Comparison of ENCODE assay signal across 8 cellular contexts in the genomic region with DNA sequence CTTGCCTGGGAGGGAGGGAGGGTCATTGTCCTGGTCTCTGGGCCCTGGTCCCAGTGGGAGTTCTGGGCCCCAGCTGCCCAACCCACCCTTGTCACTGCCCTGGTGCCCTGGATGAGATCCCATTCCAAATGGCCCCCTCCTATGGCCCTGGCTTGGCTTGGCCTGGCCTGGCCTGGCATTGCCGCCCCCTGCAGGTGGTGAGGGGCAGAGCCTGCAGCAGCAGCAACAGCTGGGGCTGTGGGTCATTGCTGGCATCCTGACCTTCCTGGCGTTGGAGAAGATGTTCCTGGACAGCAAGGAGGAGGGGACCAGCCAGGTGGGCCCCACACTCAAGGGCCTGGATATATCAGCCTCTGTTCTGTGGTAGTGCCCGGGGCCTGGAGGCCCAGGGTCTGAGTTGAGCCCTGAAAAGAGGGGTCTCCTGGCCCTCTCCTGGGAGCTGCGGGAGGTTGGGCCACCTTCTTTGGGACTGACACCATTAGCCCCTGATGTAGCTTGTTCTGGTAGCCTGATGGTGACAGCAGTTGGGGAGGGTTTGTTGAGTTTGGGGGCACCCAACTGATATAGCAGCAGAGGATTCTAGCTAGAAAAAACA. TPM values are rescaled to one million over a fixed set of nuclear protein-coding genes. Genes with fewer than 3 reads are reported as not detected.
A peak's percentile ranks its signal among the peaks of the same experiment; 100 is the strongest.
DNase-seq lines count a peak whose midpoint lies in the region; ATAC-seq and TF ChIP-seq lines count a peak whose summit lies in the region.

No MANE protein-coding gene starts in this region.

- H3K4me1 ChIP-seq in CD4-positive, alpha-beta memory T cell (ENCODE audit: insufficient read depth, low read length), result peaks cover 21% of the 10 kb centered on the region
- peaks cover 36 to 51% of the 10 kb centered on the region in 2 experiments for H3K4me1 ChIP-seq in HCT116 (ENCODE audit: control insufficient read depth in 1 of 2, insufficient read depth in 2 of 2, low read length in 2 of 2)

- H3K36me3 Mint-ChIP-seq in CD4-positive, alpha-beta memory T cell, result peaks cover 8 to 23% of the 10 kb centered on the region in 2 donors
- H3K36me3 Mint-ChIP-seq in neural crest cell (ENCODE audit: low read depth), result peaks cover 6% of the 10 kb centered on the region

- POLR2A ChIA-PET in CD4-positive, alpha-beta memory T cell (lab: Charles Lee; ENCODE audit: partially characterized antibody), result interaction anchor here (1.2 to 9.1 kb wide), 9 partner anchors 9 to 353 kb away, joined by 3 to 86 read pairs (median 6); a partner anchor contains a TSS
- POLR2A ChIA-PET in HCT116 (lab: Charles Lee), result interaction anchor here (1.0 kb wide), 1 partner anchor 35 kb away, joined by 3 read pairs; no protein-coding TSS in a partner anchor

- no peak overlapping the region for H3K4me3 Mint-ChIP-seq in CD4-positive, alpha-beta memory T cell
- H3K4me3 Mint-ChIP-seq in neural crest cell, result peak overlapping the region; percentile 68

- no peak overlapping the region for H3K27ac ChIP-seq in CD4-positive, alpha-beta memory T cell (ENCODE audit: low read depth, low read length)
- H3K27ac ChIP-seq in HCT116 (ENCODE audit: low read depth, low read length), result no peak overlapping the region
- H3K27ac ChIP-seq in VCaP, result no peak overlapping the region

- H3K9me2 ChIP-seq in HCT116 (ENCODE audit: insufficient read depth), result no peaks in the 10 kb centered on the region

- TF ChIP-seq RAD21 in HCT116 (IDR thresholded peaks at IDR 0.05; ENCODE audit: low read depth), result peak; percentile 48; the same call in 1 of the 2 replicates

- H3K79me2 ChIP-seq in HCT116 (ENCODE audit: insufficient read depth, low read length), result peaks cover 7% of the 10 kb centered on the region; the same call in 1 of the 2 replicates

- CTCF ChIA-PET in CD4-positive, alpha-beta memory T cell (lab: Charles Lee; ENCODE audit: partially characterized antibody), result interaction anchor here (0.6 to 7.2 kb wide), 36 partner anchors 9 to 441 kb away, joined by 3 to 257 read pairs (median 4); a partner anchor contains a TSS
- CTCF ChIA-PET in HCT116 (lab: Charles Lee), result interaction anchor here (0.6 to 1.7 kb wide), 6 partner anchors 14 to 697 kb away, joined by 3 to 12 read pairs (median 4); a partner anchor contains a TSS

- H4K20me1 ChIP-seq in HCT116 (ENCODE audit: insufficient read depth), result no peaks in the 10 kb centered on the region

- ATAC-seq in HCT116, result peak; percentile 23
- no peak for ATAC-seq in left lobe of liver
- no peak for ATAC-seq in GM18511 (IDR thresholded peaks at IDR 0.05; ENCODE audit: unreplicated experiment)

- no TSS peak for BruUV-seq in HCT116 (replicated peaks; lab: Mats Ljungman, UMichigan)

- H3K9ac ChIP-seq in HCT116 (ENCODE audit: low read length), result no peak overlapping the region

- H3K27ac Mint-ChIP-seq in CD4-positive, alpha-beta memory T cell, result peak overlapping the region in 1 of 7 donors; percentile 75
- no peak overlapping the region for H3K27ac Mint-ChIP-seq in neural crest cell (ENCODE audit: unreplicated experiment)

- no peak overlapping the region for H2AFZ ChIP-seq in HCT116 (ENCODE audit: low read depth, low read length, poor library complexity, severe bottlenecking)

- H3K4me1 Mint-ChIP-seq in CD4-positive, alpha-beta memory T cell, result peaks cover 9 to 21% (median 15%) of the 10 kb centered on the region in 4 donors
- H3K4me1 Mint-ChIP-seq in neural crest cell, result peaks cover 13% of the 10 kb centered on the region

- peaks cover 8% of the 10 kb centered on the region for H3K36me3 ChIP-seq in CD4-positive, alpha-beta memory T cell (ENCODE audit: insufficient read depth, low read length)
- H3K36me3 ChIP-seq in HCT116 (ENCODE audit: control insufficient read depth in 1 of 2, insufficient read depth in 2 of 2, low read length in 2 of 2), result peaks cover 0 to 4% of the 10 kb centered on the region in 2 experiments; a peak in 2 of 4 replicates

- no peak for TF ChIP-seq POLR2A in HCT116 (IDR thresholded peaks at IDR 0.05; ENCODE audit: borderline replicate concordance, extremely low read depth, insufficient read depth, insufficient read length)

- no peaks in the 10 kb centered on the region for H3K27me3 ChIP-seq in CD4-positive, alpha-beta memory T cell (ENCODE audit: insufficient read depth, low read length)
- H3K27me3 ChIP-seq in HCT116 (ENCODE audit: insufficient read depth, low read length), result no peaks in the 10 kb centered on the region

- RAD21 ChIA-PET in HCT116 (lab: Charles Lee; ENCODE audit: low non-redundant PET in 1 of 2, low total read pairs in 2 of 2, uncharacterized antibody in 2 of 2, unreplicated experiment in 2 of 2), result no interaction called here

- no peaks in the 10 kb centered on the region for H3K27me3 Mint-ChIP-seq in CD4-positive, alpha-beta memory T cell
- H3K27me3 Mint-ChIP-seq in neural crest cell (ENCODE audit: low read depth), result no peaks in the 10 kb centered on the region

- H3K4me3 ChIP-seq in CD4-positive, alpha-beta memory T cell (ENCODE audit: low read length in 2 of 2), result no peak overlapping the region
- H3K4me3 ChIP-seq in HCT116 (replicated peaks in 1 of 2; ENCODE audit: low read depth in 1 of 2, low read length in 2 of 2), result no peak overlapping the region

- TF ChIP-seq CTCF in HCT116 (IDR thresholded peaks at IDR 0.05 in 2 of 3, conservative IDR thresholded peaks at IDR 0.05 in 1 of 3; ENCODE audit: borderline replicate concordance in 1 of 3, insufficient read depth in 1 of 3, low read depth in 2 of 3, low read length in 2 of 3), result peak; percentile 56 to 97 (median 90)
- TF ChIP-seq CTCF in VCaP (conservative IDR thresholded peaks at IDR 0.05), result peak; percentile 66
- peak; percentile 77 for TF ChIP-seq CTCF in neural crest cell (conservative IDR thresholded peaks at IDR 0.05)

- no peaks in the 10 kb centered on the region for H3K9me3 ChIP-seq in CD4-positive, alpha-beta memory T cell (ENCODE audit: control insufficient read depth in 1 of 2, low read length in 2 of 2)
- no peaks in the 10 kb centered on the region for H3K9me3 ChIP-seq in HCT116 (ENCODE audit: control insufficient read depth in 1 of 2, insufficient read depth in 1 of 2, low read depth in 1 of 2, low read length in 2 of 2)

- intact Hi-C loops in CD4-positive, alpha-beta memory T cell (cut with micrococcal nuclease), result loop anchor here (1.0 kb wide), 1 partner anchor 38 kb away; no protein-coding TSS in a partner anchor
- intact Hi-C loops in HCT116 (cut with micrococcal nuclease), result no loop called here

- H3K9me3 Mint-ChIP-seq in CD4-positive, alpha-beta memory T cell, result no peaks in the 10 kb centered on the region
- no peaks in the 10 kb centered on the region for H3K9me3 Mint-ChIP-seq in neural crest cell

- DNase-seq in CD4-positive, alpha-beta memory T cell, result peak in 4 of 5 donors; percentile 31 to 49 (median 42)
- DNase-seq in HCT116 (ENCODE audit: low read depth, low spot score) (peak; percentile 21), ecto neural progenitor cell (ENCODE audit: low spot score) (peak; percentile 83), neural crest cell (ENCODE audit: low read depth, low spot score) (peak; percentile 75), foreskin melanocyte (no peak), left lobe of liver (ENCODE audit: low spot score) (no peak)

- H3K4me2 ChIP-seq in HCT116 (ENCODE audit: low read length), result no peak overlapping the region

TF ChIP-seq in HCT116, 20 proteins besides CTCF, POLR2A, EP300 and RAD21 (continues in another document):
- TF ChIP-seq FOSL1 (IDR thresholded peaks at IDR 0.05; ENCODE audit: low read depth) (no peak), JUND (IDR thresholded peaks at IDR 0.05) (no peak), ZFX (IDR thresholded peaks at IDR 0.05) (no peak), CEBPB (IDR thresholded peaks at IDR 0.05; ENCODE audit: low read depth) (no peak)
- TF ChIP-seq, protein P1, sequence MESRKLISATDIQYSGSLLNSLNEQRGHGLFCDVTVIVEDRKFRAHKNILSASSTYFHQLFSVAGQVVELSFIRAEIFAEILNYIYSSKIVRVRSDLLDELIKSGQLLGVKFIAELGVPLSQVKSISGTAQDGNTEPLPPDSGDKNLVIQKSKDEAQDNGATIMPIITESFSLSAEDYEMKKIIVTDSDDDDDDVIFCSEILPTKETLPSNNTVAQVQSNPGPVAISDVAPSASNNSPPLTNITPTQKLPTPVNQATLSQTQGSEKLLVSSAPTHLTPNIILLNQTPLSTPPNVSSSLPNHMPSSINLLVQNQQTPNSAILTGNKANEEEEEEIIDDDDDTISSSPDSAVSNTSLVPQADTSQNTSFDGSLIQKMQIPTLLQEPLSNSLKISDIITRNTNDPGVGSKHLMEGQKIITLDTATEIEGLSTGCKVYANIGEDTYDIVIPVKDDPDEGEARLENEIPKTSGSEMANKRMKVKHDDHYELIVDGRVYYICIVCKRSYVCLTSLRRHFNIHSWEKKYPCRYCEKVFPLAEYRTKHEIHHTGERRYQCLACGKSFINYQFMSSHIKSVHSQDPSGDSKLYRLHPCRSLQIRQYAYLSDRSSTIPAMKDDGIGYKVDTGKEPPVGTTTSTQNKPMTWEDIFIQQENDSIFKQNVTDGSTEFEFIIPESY (IDR thresholded peaks at IDR 0.05; ENCODE audit: extremely low read depth, insufficient replicate concordance, low read length), result no peak

RNA-seq across cellular contexts. Expression of a gene that starts 3.9 kb away (rescaled TPM):
- 10 to 100 TPM; 63.6 to 68.3 TPM for total RNA-seq in CD4-positive, alpha-beta memory T cell
- polyA plus RNA-seq in CD4-positive, alpha-beta memory T cell, result 10 to 100 TPM; 22.3 to 33.6 TPM
- total RNA-seq in HCT116 (2021; ENCODE audit: unreplicated experiment) (23.9 TPM), neural crest cell (34.5 and 36.0 TPM in 2 replicates), left lobe of liver (15.8 TPM)
- polyA plus RNA-seq in HCT116 (2012), result 15.9 and 17.1 TPM in 2 replicates

RNA-seq across cellular contexts. Expression of a gene that starts 14.0 kb away (rescaled TPM):
- 10 to 100 TPM; 53.9 to 59.6 TPM for total RNA-seq in CD4-positive, alpha-beta memory T cell
- polyA plus RNA-seq in CD4-positive, alpha-beta memory T cell, result 100 to 1,000 TPM; 114 to 152 TPM
- total RNA-seq in HCT116 (2021; ENCODE audit: unreplicated experiment) (155 TPM), neural crest cell (197 and 205 TPM in 2 replicates), left lobe of liver (64.6 TPM)
- polyA plus RNA-seq in HCT116 (2012), result 224 and 256 TPM in 2 replicates

RNA-seq across cellular contexts. Expression of a gene that starts 33.9 kb away (rescaled TPM):
- total RNA-seq in CD4-positive, alpha-beta memory T cell, result 1 to 10 TPM; 4.8 to 5.0 TPM
- polyA plus RNA-seq in CD4-positive, alpha-beta memory T cell, result under 1 TPM in 1 of 2 donors, not detected in 1; 0.28 TPM
- 0.32 TPM for total RNA-seq in HCT116 (2021; ENCODE audit: unreplicated experiment)
- not detected in 2 replicates for polyA plus RNA-seq in HCT116 (2012)
- total RNA-seq in neural crest cell, result not detected in 2 replicates
- 10.9 TPM for total RNA-seq in left lobe of liver

RNA-seq across cellular contexts. Expression of a gene that starts 36.7 kb away (rescaled TPM):
- total RNA-seq in CD4-positive, alpha-beta memory T cell, result 1 to 10 TPM in 1 of 2 experiments, under 1 TPM in 1; 0.55 to 1.7 TPM
- not detected for polyA plus RNA-seq in CD4-positive, alpha-beta memory T cell
- total RNA-seq in HCT116 (2021; ENCODE audit: unreplicated experiment) (0.57 TPM), neural crest cell (0.16 and 0.50 TPM in 2 replicates), left lobe of liver (0.68 TPM)
- polyA plus RNA-seq in HCT116 (2012), result 0.17 and 0.41 TPM in 2 replicates

RNA-seq across cellular contexts. Expression of a gene that starts 59.7 kb away (rescaled TPM):
- not detected for total RNA-seq in CD4-positive, alpha-beta memory T cell
- not detected for polyA plus RNA-seq in CD4-positive, alpha-beta memory T cell
- 0.25 TPM for total RNA-seq in HCT116 (2021; ENCODE audit: unreplicated experiment)
- polyA plus RNA-seq in HCT116 (2012), result 0.12 and 0.18 TPM in 2 replicates
- not detected in 2 replicates for total RNA-seq in neural crest cell
- 0.08 TPM for total RNA-seq in left lobe of liver

Comparison
In these comparisons a context has a peak if more than half of its experiments do, and no peak if none do; other contexts are left out.
1. DNase-seq: peak in CD4-positive, alpha-beta memory T cell (4 of 5), HCT116 (single experiment), ecto neural progenitor cell (single experiment) and neural crest cell (single experiment); none in foreskin melanocyte (single experiment) and left lobe of liver (single experiment).
2. Peak in every context shown above with its lines, with median percentiles within 50 percentile points of each other: CTCF ChIP-seq.